In the genomic region with DNA sequence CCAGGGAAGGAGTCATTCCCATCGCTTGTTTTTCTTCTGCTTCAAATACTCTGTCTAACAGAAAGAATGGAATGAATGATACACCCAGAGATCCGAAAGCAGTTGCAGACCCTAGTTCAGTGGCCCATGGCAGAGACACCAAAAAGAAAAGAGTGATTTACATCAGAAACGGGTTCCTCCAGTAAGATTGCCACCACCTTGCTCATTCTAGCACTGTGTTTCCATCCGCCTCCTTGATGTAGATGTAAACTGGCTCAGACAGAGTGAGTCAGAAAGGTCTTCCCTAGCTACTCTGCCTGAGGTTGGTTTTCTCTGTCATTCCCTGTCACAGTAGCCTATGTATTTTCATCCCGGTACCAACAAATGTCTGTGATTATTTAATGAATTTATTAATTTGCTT, we compare ENCODE assay signal across 30 cellular contexts.
"Had no signal": no experiment of that assay in that cellular context is flagged by ENCODE, and none has a peak within 500 bp of the region (broad histone marks: within the 10 kb centered on the region; RNA-seq: fewer than 3 reads in every experiment).

No MANE protein-coding gene starts in this region.

- H3K4me2 ChIP-seq: hepatocyte had no signal

- H3K9me3 Mint-ChIP-seq: activated naive CD4-positive, alpha-beta T cell treated with anti-CD3 and anti-CD28 coated beads for 36 hours; activated naive CD8-positive, alpha-beta T cell treated with anti-CD3 and anti-CD28 coated beads for 36 hours; mesothelial cell of epicardium; naive B cell; stimulated activated naive B cell treated with anti-CD40 and anti-IgM and Interleukin-4, amounts not matched to agents 10 μg/mL and 1 μg/mL and 100 μg/mL, for 72 hours; T-helper 2 cell treated with Interferon-gamma antibody and Interleukin-4, amounts not matched to agents 5 μg/mL and 100 μg/mL, for 36 hours had no signal

- H3K36me3 Mint-ChIP-seq: activated CD8-positive, alpha-beta memory T cell treated with anti-CD3 and anti-CD28 coated beads, Interleukin-2, amount 10 ng/mL, durations not matched to agents 7 days and 5 days; activated naive CD8-positive, alpha-beta T cell treated with anti-CD3 and anti-CD28 coated beads for 36 hours; mesothelial cell of epicardium; naive B cell; stimulated activated naive B cell treated with anti-CD40 and anti-IgM and Interleukin-4, amounts not matched to agents 10 μg/mL and 1 μg/mL and 100 μg/mL, for 72 hours had no signal

- H3K4me3 Mint-ChIP-seq: activated CD8-positive, alpha-beta memory T cell treated with anti-CD3 and anti-CD28 coated beads, Interleukin-2, amount 10 ng/mL, durations not matched to agents 7 days and 5 days; activated CD8-positive, alpha-beta T cell treated with anti-CD3 and anti-CD28 coated beads, Interleukin-2, amount 10 ng/mL, durations not matched to agents 7 days and 5 days; activated naive CD4-positive, alpha-beta T cell treated with anti-CD3 and anti-CD28 coated beads for 36 hours; activated naive CD8-positive, alpha-beta T cell treated with anti-CD3 and anti-CD28 coated beads for 36 hours; mesothelial cell of epicardium; naive B cell; stimulated activated naive B cell treated with anti-CD40 and anti-IgM and Interleukin-4, amounts not matched to agents 10 μg/mL and 1 μg/mL and 100 μg/mL, for 72 hours; T-helper 2 cell treated with Interferon-gamma antibody and Interleukin-4, amounts not matched to agents 5 μg/mL and 100 μg/mL, for 36 hours had no signal

- H3K4me3 ChIP-seq: adrenal gland, body of pancreas, cardiac muscle cell, colonic mucosa, gastroesophageal sphincter, hepatocyte, pancreas, psoas muscle, sigmoid colon, stomach, thyroid gland, upper lobe of right lung had no signal

- H3K36me3 ChIP-seq: adrenal gland, cardiac muscle cell, colonic mucosa, gastroesophageal sphincter, pancreas, sigmoid colon, stomach, thyroid gland, upper lobe of right lung had no signal

- H3K27me3 Mint-ChIP-seq: activated naive CD8-positive, alpha-beta T cell treated with anti-CD3 and anti-CD28 coated beads for 36 hours; naive B cell; stimulated activated naive B cell treated with anti-CD40 and anti-IgM and Interleukin-4, amounts not matched to agents 10 μg/mL and 1 μg/mL and 100 μg/mL, for 72 hours had no signal

- H3K9me3 ChIP-seq: adrenal gland, body of pancreas, colonic mucosa, gastroesophageal sphincter, pancreas, psoas muscle, sigmoid colon, stomach, thyroid gland, upper lobe of right lung had no signal

- H3K27ac ChIP-seq: adrenal gland, body of pancreas, cardiac muscle cell, colonic mucosa, gastroesophageal sphincter, hepatocyte, pancreas, psoas muscle, sigmoid colon, stomach, thyroid gland, upper lobe of right lung had no signal

- H3K4me1 ChIP-seq: adrenal gland, body of pancreas, colonic mucosa, gastroesophageal sphincter, pancreas, psoas muscle, stomach, thyroid gland, upper lobe of right lung had no signal

- H3K27ac Mint-ChIP-seq: activated CD8-positive, alpha-beta memory T cell treated with anti-CD3 and anti-CD28 coated beads, Interleukin-2, amount 10 ng/mL, durations not matched to agents 7 days and 5 days; activated CD8-positive, alpha-beta T cell treated with anti-CD3 and anti-CD28 coated beads, Interleukin-2, amount 10 ng/mL, durations not matched to agents 7 days and 5 days; activated naive CD4-positive, alpha-beta T cell treated with anti-CD3 and anti-CD28 coated beads for 36 hours; activated naive CD8-positive, alpha-beta T cell treated with anti-CD3 and anti-CD28 coated beads for 36 hours; mesothelial cell of epicardium; naive B cell; stimulated activated naive B cell treated with anti-CD40 and anti-IgM and Interleukin-4, amounts not matched to agents 10 μg/mL and 1 μg/mL and 100 μg/mL, for 72 hours; T-helper 2 cell treated with Interferon-gamma antibody and Interleukin-4, amounts not matched to agents 5 μg/mL and 100 μg/mL, for 36 hours had no signal

- H3K27me3 ChIP-seq: adrenal gland, body of pancreas, cardiac muscle cell, colonic mucosa, gastroesophageal sphincter, hepatocyte, pancreas, sigmoid colon, stomach, thyroid gland, upper lobe of right lung had no signal

- H2AFZ ChIP-seq: hepatocyte had no signal

- H3K79me2 ChIP-seq: hepatocyte had no signal

- H3K4me1 Mint-ChIP-seq: mesothelial cell of epicardium had no signal

- DNase-seq: activated CD4-positive, alpha-beta T cell treated with anti-CD3 and anti-CD28 coated beads for 48 hours; activated CD8-positive, alpha-beta memory T cell treated with anti-CD3 and anti-CD28 coated beads, Interleukin-2, amount 10 ng/mL, durations not matched to agents 7 days and 5 days; activated CD8-positive, alpha-beta T cell treated with anti-CD3 and anti-CD28 coated beads, Interleukin-2, amount 10 ng/mL, durations not matched to agents 7 days and 5 days; activated effector memory CD4-positive, alpha-beta T cell treated with anti-CD3 and anti-CD28 coated beads, Interleukin-2, amount 50 U/mL, for 16 hours; activated naive CD4-positive, alpha-beta T cell treated with anti-CD3 and anti-CD28 coated beads for 36 hours; activated naive CD8-positive, alpha-beta T cell treated with anti-CD3 and anti-CD28 coated beads for 36 hours; adrenal gland; aorta; body of pancreas; cerebellar nuclear complex; colonic mucosa; effector CD8-positive, alpha-beta T cell; islet precursor cell; left ventricle myocardium superior; naive B cell; pancreas; psoas muscle; sigmoid colon; small intestine; stimulated activated CD4-positive, alpha-beta T cell treated with anti-CD3 and anti-CD28 coated beads, Interleukin-4, amount 100 ng/mL, for 24 hours; stimulated activated naive B cell treated with anti-CD40 and anti-IgM and Interleukin-4, amounts not matched to agents 10 μg/mL and 1 μg/mL and 100 μg/mL, for 72 hours; stomach; T-helper 1 cell; thyroid gland; upper lobe of right lung had no signal

- ATAC-seq: activated CD8-positive, alpha-beta memory T cell treated with anti-CD3 and anti-CD28 coated beads, Interleukin-2, amount 10 ng/mL, durations not matched to agents 7 days and 5 days; activated CD8-positive, alpha-beta T cell treated with anti-CD3 and anti-CD28 coated beads, Interleukin-2, amount 10 ng/mL, durations not matched to agents 7 days and 5 days; body of pancreas; gastroesophageal sphincter; left ventricle myocardium superior; pancreas; psoas muscle; stimulated activated naive B cell treated with anti-CD40 and anti-IgM and Interleukin-4, amounts not matched to agents 10 μg/mL and 1 μg/mL and 100 μg/mL, for 72 hours; upper lobe of right lung had no signal
